8 cellular contexts compared by ENCODE assay signal in the genomic region with DNA sequence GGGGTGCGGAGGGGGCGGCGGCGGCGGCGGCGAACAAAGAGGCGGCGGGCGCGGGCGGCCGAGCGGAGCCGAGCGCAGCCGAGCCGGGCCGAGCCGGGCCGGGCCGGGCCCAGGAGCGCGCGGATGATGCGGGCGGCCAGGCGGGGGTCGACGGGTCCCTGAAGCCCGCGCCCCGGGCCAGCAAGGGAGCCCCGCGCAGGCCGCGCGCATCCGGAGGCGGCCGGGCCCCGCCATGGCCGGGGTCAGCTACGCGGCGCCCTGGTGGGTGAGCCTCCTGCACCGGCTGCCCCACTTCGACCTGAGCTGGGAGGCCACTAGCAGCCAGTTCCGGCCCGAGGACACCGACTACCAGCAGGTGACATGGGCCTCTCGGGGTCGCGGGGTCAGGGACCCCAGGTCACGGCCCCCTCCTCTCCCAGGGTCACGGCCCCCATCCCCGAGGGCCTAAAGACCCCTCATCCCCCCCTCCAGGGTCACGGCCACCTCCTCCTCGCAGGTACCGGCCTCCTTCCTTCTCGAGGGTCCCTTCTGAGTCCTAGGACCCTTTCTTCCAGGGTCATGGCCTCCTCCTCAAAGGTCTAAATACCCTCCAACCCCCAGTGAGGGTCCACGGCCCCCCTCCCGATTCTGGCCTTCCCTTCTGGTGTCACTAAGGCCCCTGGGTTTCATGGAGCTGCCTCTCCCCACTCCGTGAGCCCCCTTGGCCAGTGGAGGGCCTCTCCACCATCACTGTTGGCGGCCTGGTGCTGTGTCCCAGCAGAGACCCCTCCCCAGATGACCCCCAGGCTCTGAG. TPM values are rescaled to one million over a fixed set of nuclear protein-coding genes. Genes with fewer than 3 reads are reported as not detected.
DNase-seq lines count a peak whose midpoint lies in the region; ATAC-seq, FAIRE-seq and TF ChIP-seq lines count a peak whose summit lies in the region.

A gene with protein sequence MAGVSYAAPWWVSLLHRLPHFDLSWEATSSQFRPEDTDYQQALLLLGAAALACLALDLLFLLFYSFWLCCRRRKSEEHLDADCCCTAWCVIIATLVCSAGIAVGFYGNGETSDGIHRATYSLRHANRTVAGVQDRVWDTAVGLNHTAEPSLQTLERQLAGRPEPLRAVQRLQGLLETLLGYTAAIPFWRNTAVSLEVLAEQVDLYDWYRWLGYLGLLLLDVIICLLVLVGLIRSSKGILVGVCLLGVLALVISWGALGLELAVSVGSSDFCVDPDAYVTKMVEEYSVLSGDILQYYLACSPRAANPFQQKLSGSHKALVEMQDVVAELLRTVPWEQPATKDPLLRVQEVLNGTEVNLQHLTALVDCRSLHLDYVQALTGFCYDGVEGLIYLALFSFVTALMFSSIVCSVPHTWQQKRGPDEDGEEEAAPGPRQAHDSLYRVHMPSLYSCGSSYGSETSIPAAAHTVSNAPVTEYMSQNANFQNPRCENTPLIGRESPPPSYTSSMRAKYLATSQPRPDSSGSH (plus strand): TSS at position 63 of the 793 bp plus-strand sequence. CDS start 170 bp downstream, at position 233.

- peak; percentile 45 for ATAC-seq in HG03354 (IDR thresholded peaks at IDR 0.05; ENCODE audit: poor library complexity, severe bottlenecking, unreplicated experiment)
- peak; percentile 51 to 63 for ATAC-seq in activated T-cell treated with anti-CD3 and anti-CD28 coated beads, Interleukin-2, amount 50 U/mL, for 72 hours (replicated peaks in 1 of 2)
- peak in 3 of 8 donors; percentile 0 to 2 (median 2) for ATAC-seq in heart right ventricle

- in situ Hi-C loops in ACHN (cut with HindIII; ENCODE audit: low pct_ligation_motif_present, low pct_unique_long_range_greater_than_20kb, low sequenced_read_pairs): no loop called here

- H3K4me1 Mint-ChIP-seq in activated T-cell treated with anti-CD3 and anti-CD28 coated beads, Interleukin-2, amount 50 U/mL, for 72 hours (ENCODE audit: low read depth): peaks cover 23% of the 10 kb centered on the region

- H3K4me3 Mint-ChIP-seq in activated T-cell treated with anti-CD3 and anti-CD28 coated beads, Interleukin-2, amount 50 U/mL, for 72 hours: peak within 1 kb of the TSS; percentile 98

- peak within 1 kb of the TSS; percentile 46 to 96 (median 84) for H3K27ac ChIP-seq in heart right ventricle

- peak; percentile 28 for FAIRE-seq in GM19239 (lab: Jason Lieb, UNC)

- H3K27me3 ChIP-seq in heart right ventricle: no peaks in the 10 kb centered on the region

- WGBS in heart right ventricle, 2 donors: 0 to 2% methylated on average over 20 to 65 of the region's 65 CpGs

- H3K36me3 ChIP-seq in heart right ventricle: peaks cover 0 to 9% (median 0%) of the 10 kb centered on the region in 9 donors

- no peaks in the 10 kb centered on the region for H3K27me3 Mint-ChIP-seq in activated T-cell treated with anti-CD3 and anti-CD28 coated beads, Interleukin-2, amount 50 U/mL, for 72 hours (ENCODE audit: low read depth)

- H3K27ac Mint-ChIP-seq in activated T-cell treated with anti-CD3 and anti-CD28 coated beads, Interleukin-2, amount 50 U/mL, for 72 hours: peak within 1 kb of the TSS; percentile 90

- TF ChIP-seq CTCF in heart right ventricle (IDR thresholded peaks at IDR 0.05): no peak
- TF ChIP-seq CTCF in retinal pigment epithelial cell (conservative IDR thresholded peaks at IDR 0.05; ENCODE audit: low read depth, low read length): no peak

- peaks cover 11 to 72% (median 57%) of the 10 kb centered on the region in 9 donors for H3K4me1 ChIP-seq in heart right ventricle

- H3K9me3 ChIP-seq in heart right ventricle: no peaks in the 10 kb centered on the region

- H3K36me3 Mint-ChIP-seq in activated T-cell treated with anti-CD3 and anti-CD28 coated beads, Interleukin-2, amount 50 U/mL, for 72 hours (ENCODE audit: insufficient read depth in 2 of 2): no peaks in the 10 kb centered on the region

- DNase-seq in ACHN: peak; percentile 54
- peak; percentile 68 for DNase-seq in GM19239 (ENCODE audit: insufficient read length, low spot score)
- peak in 1 of 2 donors; percentile 11 for DNase-seq in activated T-cell treated with anti-CD3 and anti-CD28 coated beads, Interleukin-2, amount 50 U/mL, for 72 hours
- no peak for DNase-seq in heart right ventricle
- DNase-seq in retinal pigment epithelial cell (ENCODE audit: low read depth): no peak
- no peak for DNase-seq in T-helper 9 cell
- no peak for DNase-seq in GM19238 (ENCODE audit: insufficient read length, low spot score)

- no peaks in the 10 kb centered on the region for H3K9me3 Mint-ChIP-seq in activated T-cell treated with anti-CD3 and anti-CD28 coated beads, Interleukin-2, amount 50 U/mL, for 72 hours

- intact Hi-C loops in heart right ventricle (cut with DNase I): no loop called here

- H3K4me3 ChIP-seq in heart right ventricle (peak within 1 kb of the TSS; percentile 79 to 96 (median 90)), retinal pigment epithelial cell (ENCODE audit: low read length) (peak within 1 kb of the TSS; percentile 94)

RNA-seq across cellular contexts. Expression of the gene that starts here (rescaled TPM):
- total RNA-seq in activated T-cell treated with anti-CD3 and anti-CD28 coated beads, Interleukin-2, amount 50 U/mL, for 72 hours: 10 to 100 TPM; 30.0 to 36.4 TPM
- 10 to 100 TPM in 4 of 10 donors, 1 to 10 TPM in 6; 7.0 to 37.5 (median 9.0) TPM for total RNA-seq in heart right ventricle
- 1 to 10 TPM; 8.6 to 10.0 TPM for polyA plus RNA-seq in heart right ventricle

Comparison
In these comparisons a context has a peak if more than half of its experiments do, and no peak if none do; other contexts are left out.
1. DNase-seq: peak in ACHN (single experiment) and GM19239 (single experiment); none in heart right ventricle (0 of 2), retinal pigment epithelial cell (single experiment), T-helper 9 cell (single experiment) and GM19238 (single experiment).